Comparison of ENCODE assay signal across 12 cellular contexts in the genomic region with DNA sequence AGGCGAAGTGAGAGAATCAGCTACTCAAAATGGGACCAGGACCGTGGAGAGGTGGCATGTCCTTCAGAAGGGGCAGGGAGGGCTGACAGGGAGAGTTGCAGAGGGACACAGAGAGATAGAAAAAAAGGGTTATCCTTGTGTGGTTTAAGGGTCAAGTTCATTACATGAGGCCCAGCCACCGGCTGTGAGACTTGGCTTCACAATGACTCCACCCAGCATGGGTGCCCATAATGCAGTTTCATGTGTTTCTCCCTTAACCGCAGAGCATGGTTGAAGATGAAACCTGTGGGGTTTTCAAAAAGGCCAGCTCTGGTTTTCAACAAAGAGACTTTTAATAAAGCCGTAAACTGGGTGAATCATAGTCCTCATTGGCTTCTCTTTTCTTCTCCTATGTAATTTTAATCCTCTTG.
DNase-seq lines count a peak whose midpoint lies in the region; ATAC-seq and TF ChIP-seq lines count a peak whose summit lies in the region.
"Had no signal": no experiment of that assay in that cellular context is flagged by ENCODE, and none has a peak within 500 bp of the region (broad histone marks: within the 10 kb centered on the region; RNA-seq: fewer than 3 reads in every experiment).

No MANE protein-coding gene starts in this region.

- H3K4me3 Mint-ChIP-seq in activated T-helper 2 cell treated with anti-CD3 and anti-CD28 coated beads, Interferon-gamma antibody, Interleukin-2, Interleukin-4, amounts not matched to agents 10 μg/mL and 5 μg/mL and 100 μg/mL, durations not matched to agents 14 hours and 24 hours and 36 hours (ENCODE audit: low read depth), result no peak overlapping the region

- H3K4me1 ChIP-seq in osteoblast (ENCODE audit: insufficient read depth, low read length), result peaks cover 4% of the 10 kb centered on the region

- H2AFZ ChIP-seq in osteoblast (ENCODE audit: low read length), result no peak overlapping the region

- H3K36me3 Mint-ChIP-seq in activated T-helper 2 cell treated with anti-CD3 and anti-CD28 coated beads, Interferon-gamma antibody, Interleukin-2, Interleukin-4, amounts not matched to agents 10 μg/mL and 5 μg/mL and 100 μg/mL, durations not matched to agents 14 hours and 24 hours and 36 hours (ENCODE audit: low read depth), result no peaks in the 10 kb centered on the region

- peaks cover 27% of the 10 kb centered on the region for H3K4me1 Mint-ChIP-seq in activated T-helper 2 cell treated with anti-CD3 and anti-CD28 coated beads, Interferon-gamma antibody, Interleukin-2, Interleukin-4, amounts not matched to agents 10 μg/mL and 5 μg/mL and 100 μg/mL, durations not matched to agents 14 hours and 24 hours and 36 hours (ENCODE audit: low read depth)

- H3K27me3 Mint-ChIP-seq in activated T-helper 2 cell treated with anti-CD3 and anti-CD28 coated beads, Interferon-gamma antibody, Interleukin-2, Interleukin-4, amounts not matched to agents 10 μg/mL and 5 μg/mL and 100 μg/mL, durations not matched to agents 14 hours and 24 hours and 36 hours (ENCODE audit: low read depth), result peaks cover 36% of the 10 kb centered on the region

- no peak overlapping the region for H3K4me3 ChIP-seq in osteoblast (ENCODE audit: insufficient read depth, low read length)

- H3K4me2 ChIP-seq in osteoblast (ENCODE audit: insufficient read depth, low read length), result no peak overlapping the region

- DNase-seq in activated T-helper 2 cell treated with anti-CD3 and anti-CD28 coated beads, Interferon-gamma antibody, Interleukin-2, Interleukin-4, amounts not matched to agents 10 μg/mL and 5 μg/mL and 100 μg/mL, durations not matched to agents 14 hours and 24 hours and 36 hours (ENCODE audit: low spot score), result peak; percentile 22
- no peak for DNase-seq in kidney glomerular epithelial cell (lab: John Stamatoyannopoulos, UW)
- DNase-seq in osteoblast (ENCODE audit: insufficient read length, low spot score, missing footprints), result no peak
- DNase-seq in SIG-M5 treated with dmso at 0.1 percent for 504 hours (lab: John Stamatoyannopoulos, UW; ENCODE audit: unreplicated experiment), result no peak
- no peak for DNase-seq in iPS-NIHi7 (ENCODE audit: extremely low spot score)
- DNase-seq: EL; Right ventricle myocardium superior; stimulated activated naive CD4-positive, alpha-beta T cell had no signal

- no peak overlapping the region for H3K27ac Mint-ChIP-seq in activated T-helper 2 cell treated with anti-CD3 and anti-CD28 coated beads, Interferon-gamma antibody, Interleukin-2, Interleukin-4, amounts not matched to agents 10 μg/mL and 5 μg/mL and 100 μg/mL, durations not matched to agents 14 hours and 24 hours and 36 hours

- no peaks in the 10 kb centered on the region for H3K9me3 ChIP-seq in osteoblast (ENCODE audit: low read depth, low read length)

- intact Hi-C loops in activated T-helper 2 cell treated with anti-CD3 and anti-CD28 coated beads, Interferon-gamma antibody, Interleukin-2, Interleukin-4, amounts not matched to agents 10 μg/mL and 5 μg/mL and 100 μg/mL, durations not matched to agents 14 hours and 24 hours and 36 hours (cut with micrococcal nuclease), result loop anchor here (2.0 to 5.0 kb wide), 3 partner anchors 41 to 494 kb away; a partner anchor contains a TSS

- H3K27me3 ChIP-seq in osteoblast (ENCODE audit: insufficient read depth, low read length), result no peaks in the 10 kb centered on the region

- H3K36me3 ChIP-seq in osteoblast (ENCODE audit: insufficient read depth, low read length), result no peaks in the 10 kb centered on the region

- no peak for TF ChIP-seq CTCF in osteoblast (IDR thresholded peaks at IDR 0.05; ENCODE audit: extremely low read depth, low read depth, low read length)

- H3K79me2 ChIP-seq in osteoblast (ENCODE audit: insufficient read depth, low read length), result no peaks in the 10 kb centered on the region

- H3K27ac ChIP-seq in osteoblast (ENCODE audit: low read depth, low read length), result no peak overlapping the region

- no peaks in the 10 kb centered on the region for H4K20me1 ChIP-seq in osteoblast (ENCODE audit: insufficient read depth, low read length)

- ATAC-seq in GM18858 (IDR thresholded peaks at IDR 0.05; ENCODE audit: unreplicated experiment) (peak; percentile 93), GM21360 (IDR thresholded peaks at IDR 0.05; ENCODE audit: unreplicated experiment) (peak; percentile 56), HG03139 (IDR thresholded peaks at IDR 0.05; ENCODE audit: unreplicated experiment) (peak; percentile 81)
- ATAC-seq: naive thymus-derived CD4-positive, alpha-beta T cell had no signal

- H3K9me3 Mint-ChIP-seq in activated T-helper 2 cell treated with anti-CD3 and anti-CD28 coated beads, Interferon-gamma antibody, Interleukin-2, Interleukin-4, amounts not matched to agents 10 μg/mL and 5 μg/mL and 100 μg/mL, durations not matched to agents 14 hours and 24 hours and 36 hours, result no peaks in the 10 kb centered on the region
